29 cellular contexts compared by ENCODE assay signal in the genomic region with DNA sequence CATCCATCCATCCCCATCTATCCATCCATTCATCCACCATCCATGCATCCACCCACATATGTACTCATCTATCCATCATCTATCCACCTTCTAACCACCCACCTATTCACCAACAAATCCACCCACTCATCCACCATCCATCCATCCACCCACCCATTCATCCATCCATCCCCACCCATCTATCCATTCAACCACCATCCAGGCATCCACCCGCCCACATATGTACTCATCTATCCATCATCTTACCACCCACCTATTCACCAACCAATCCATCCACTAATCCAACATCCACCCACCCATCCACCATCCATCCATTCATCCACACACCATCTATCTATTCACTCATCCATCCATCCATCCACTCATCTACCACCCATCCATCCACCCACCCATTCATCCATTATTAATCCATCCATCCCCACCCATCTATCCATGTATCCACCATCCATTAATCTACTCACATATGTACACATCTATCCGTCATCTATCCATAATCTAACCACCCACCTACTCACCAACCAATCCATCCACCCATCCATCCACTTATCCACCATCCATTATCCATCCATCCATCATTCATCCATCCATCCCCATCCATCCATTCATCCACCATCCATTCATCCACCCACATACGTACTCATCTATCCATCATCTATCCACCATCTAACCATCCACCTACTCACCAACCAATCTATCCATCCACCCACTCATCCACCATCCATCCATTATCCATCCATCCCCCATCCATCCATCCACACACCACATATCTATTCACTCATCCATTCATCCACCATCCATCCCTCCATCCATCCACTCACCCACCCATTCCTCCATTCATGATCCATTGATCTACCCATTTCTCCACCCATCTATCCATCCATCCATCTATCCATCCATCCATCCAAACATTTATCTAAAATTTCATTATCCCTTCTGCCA.
"Had no signal": no experiment of that assay in that cellular context is flagged by ENCODE, and none has a peak within 500 bp of the region (broad histone marks: within the 10 kb centered on the region; RNA-seq: fewer than 3 reads in every experiment).

No MANE protein-coding gene starts in this region.

- DNase-seq: dermis blood vessel endothelial cell; effector memory CD4-positive, alpha-beta T cell; erythroblast; esophagus squamous epithelium; foreskin melanocyte; glutamatergic neuron; heart right ventricle; hippocampal formation; immature natural killer cell; naive thymus-derived CD4-positive, alpha-beta T cell; right cardiac atrium; stimulated activated naive B cell treated with anti-CD40 and anti-IgM and Interleukin-4, amounts not matched to agents 10 μg/mL and 1 μg/mL and 100 μg/mL, for 72 hours; uterus had no signal

- H3K27ac Mint-ChIP-seq: immature natural killer cell; memory B cell; mesothelial cell of epicardium; naive thymus-derived CD4-positive, alpha-beta T cell; nephron; neural progenitor cell; stimulated activated naive B cell treated with anti-CD40 and anti-IgM and Interleukin-4, amounts not matched to agents 10 μg/mL and 1 μg/mL and 100 μg/mL, for 72 hours; stimulated activated naive CD8-positive, alpha-beta T cell treated with anti-CD3 and anti-CD28 coated beads, Interleukin-15, Interleukin-2, amounts not matched to agents 100 ng/mL and 50 ng/mL, for 24 hours had no signal

- H3K27me3 Mint-ChIP-seq: memory B cell had no signal

- H3K4me1 ChIP-seq: esophagus squamous epithelium, heart right ventricle, neural progenitor cell, psoas muscle, spleen, upper lobe of left lung, uterus had no signal

- H3K27ac ChIP-seq: esophagus squamous epithelium, heart right ventricle, neural progenitor cell, ovary, psoas muscle, skin epidermis, spleen, thoracic aorta, tibial nerve, upper lobe of left lung, uterus had no signal

- H3K4me3 Mint-ChIP-seq: immature natural killer cell; memory B cell; mesothelial cell of epicardium; naive thymus-derived CD4-positive, alpha-beta T cell; nephron; neural progenitor cell; stimulated activated naive B cell treated with anti-CD40 and anti-IgM and Interleukin-4, amounts not matched to agents 10 μg/mL and 1 μg/mL and 100 μg/mL, for 72 hours; stimulated activated naive CD8-positive, alpha-beta T cell treated with anti-CD3 and anti-CD28 coated beads, Interleukin-15, Interleukin-2, amounts not matched to agents 100 ng/mL and 50 ng/mL, for 24 hours had no signal

- FAIRE-seq: colon, endometrium, keratinocyte had no signal

- H3K9ac ChIP-seq: neural progenitor cell had no signal

- ATAC-seq: heart right ventricle; naive thymus-derived CD4-positive, alpha-beta T cell; psoas muscle; right cardiac atrium; stimulated activated naive B cell treated with anti-CD40 and anti-IgM and Interleukin-4, amounts not matched to agents 10 μg/mL and 1 μg/mL and 100 μg/mL, for 72 hours had no signal

- H3K9me3 ChIP-seq: ovary, psoas muscle, thoracic aorta, uterus had no signal

- H3K36me3 ChIP-seq: esophagus squamous epithelium, heart right ventricle, neural progenitor cell, ovary, spleen, thoracic aorta, tibial nerve, upper lobe of left lung, uterus had no signal

- H3K4me1 Mint-ChIP-seq: immature natural killer cell; memory B cell; naive thymus-derived CD4-positive, alpha-beta T cell; nephron; stimulated activated naive B cell treated with anti-CD40 and anti-IgM and Interleukin-4, amounts not matched to agents 10 μg/mL and 1 μg/mL and 100 μg/mL, for 72 hours had no signal

- H3K4me3 ChIP-seq: esophagus squamous epithelium, heart right ventricle, lung, neural progenitor cell, ovary, psoas muscle, skin epidermis, spleen, thoracic aorta, tibial nerve, upper lobe of left lung, uterus had no signal

- H3K36me3 Mint-ChIP-seq: immature natural killer cell; memory B cell; mesothelial cell of epicardium; naive thymus-derived CD4-positive, alpha-beta T cell; neural progenitor cell; stimulated activated naive B cell treated with anti-CD40 and anti-IgM and Interleukin-4, amounts not matched to agents 10 μg/mL and 1 μg/mL and 100 μg/mL, for 72 hours had no signal

- H3K9me3 Mint-ChIP-seq: immature natural killer cell; memory B cell; mesothelial cell of epicardium; nephron; neural progenitor cell; stimulated activated naive B cell treated with anti-CD40 and anti-IgM and Interleukin-4, amounts not matched to agents 10 μg/mL and 1 μg/mL and 100 μg/mL, for 72 hours; stimulated activated naive CD8-positive, alpha-beta T cell treated with anti-CD3 and anti-CD28 coated beads, Interleukin-15, Interleukin-2, amounts not matched to agents 100 ng/mL and 50 ng/mL, for 24 hours had no signal

- H3K27me3 ChIP-seq: neural progenitor cell, ovary, tibial nerve, upper lobe of left lung, uterus had no signal
